In the genomic region with DNA sequence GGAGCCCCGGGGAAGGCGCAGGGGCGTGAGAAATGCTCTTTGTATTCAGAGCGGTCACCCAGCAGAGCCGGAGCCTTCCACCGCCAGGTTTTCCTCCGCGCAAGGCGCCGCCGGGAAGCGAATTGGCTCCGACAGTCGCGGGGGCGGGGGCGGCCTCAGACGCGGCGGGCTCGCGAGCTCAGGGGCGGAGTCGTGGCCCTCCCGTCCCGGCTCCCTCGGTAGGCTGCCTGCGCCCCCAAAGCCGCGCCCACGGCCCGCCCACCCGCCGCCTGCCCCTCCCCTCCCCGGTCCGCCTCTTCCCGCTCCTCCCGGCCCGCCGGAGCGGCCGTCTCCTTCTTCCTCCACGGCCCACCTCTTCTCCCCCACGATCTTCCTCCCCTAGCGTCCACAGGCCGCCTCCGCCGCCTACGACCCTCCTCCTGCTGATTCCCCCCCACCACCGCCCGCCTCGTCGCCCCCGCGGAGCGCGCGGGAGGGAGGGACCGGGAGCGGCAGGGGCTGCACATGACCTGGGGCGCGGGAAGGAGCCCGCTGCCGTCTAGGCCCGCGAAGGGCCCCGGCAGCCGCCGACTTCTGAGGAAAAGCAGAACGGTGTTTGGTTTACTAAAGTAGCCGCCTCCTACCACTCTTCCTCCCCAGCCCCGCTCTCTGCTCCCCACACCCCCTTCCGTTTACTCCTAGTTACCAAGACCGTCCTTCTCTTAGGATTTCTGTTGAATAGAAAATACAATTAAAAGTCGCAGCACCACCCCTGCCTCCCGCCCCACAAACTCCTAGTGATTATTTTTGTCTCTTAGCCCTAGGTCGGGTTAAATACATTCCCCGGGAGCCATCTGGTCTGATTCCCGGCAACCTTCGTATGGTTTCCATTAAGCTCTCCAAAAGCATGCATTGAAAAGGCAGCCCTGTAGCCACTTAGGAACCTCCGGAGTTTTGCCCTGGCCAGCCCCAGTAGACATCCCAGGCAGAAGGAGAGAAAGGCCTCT, we compare ENCODE assay signal across 8 cellular contexts. TPM values are rescaled to one million over a fixed set of nuclear protein-coding genes. Genes with fewer than 3 reads are reported as not detected.
DNase-seq lines count a peak whose midpoint lies in the region; ATAC-seq, FAIRE-seq and TF ChIP-seq lines count a peak whose summit lies in the region.

No MANE protein-coding gene starts in this region.

- H4K20me1 ChIP-seq in keratinocyte (ENCODE audit: control insufficient read depth, extremely low read depth, insufficient read depth, low read length) = no peaks in the 10 kb centered on the region

- H2AFZ ChIP-seq in keratinocyte (ENCODE audit: control insufficient read depth, low read length) = peak overlapping the region; percentile 75

- peaks cover 39% of the 10 kb centered on the region for H3K4me1 ChIP-seq in keratinocyte (ENCODE audit: control insufficient read depth, extremely low read depth, insufficient read depth, low read length)

- peak overlapping the region; percentile 99 for H3K4me2 ChIP-seq in keratinocyte (ENCODE audit: control insufficient read depth, extremely low read depth, insufficient read depth, low read depth, low read length)

- no peaks in the 10 kb centered on the region for H3K9me1 ChIP-seq in keratinocyte (ENCODE audit: control insufficient read depth, extremely low read depth, insufficient read depth, low read length)

- no peaks in the 10 kb centered on the region for H3K9me3 ChIP-seq in keratinocyte (ENCODE audit: control insufficient read depth, low read depth, low read length)

- H3K4me3 ChIP-seq in AG04449 (ENCODE audit: low read depth, low read length) = peak overlapping the region; percentile 60
- peak overlapping the region; percentile 46 to 79 (median 57) for H3K4me3 ChIP-seq in keratinocyte (ENCODE audit: control insufficient read depth in 2 of 3, extremely low read depth in 1 of 3, insufficient read depth in 2 of 3, low read depth in 1 of 3, low read length in 3 of 3)

- H3K9ac ChIP-seq in keratinocyte (ENCODE audit: control insufficient read depth, extremely low read depth, insufficient read depth, low read length) = peak overlapping the region; percentile 88

- dilution Hi-C loops in keratinocyte (cut with MboI; ENCODE audit: extremely low pct_ligation_motif_present, low sequenced_read_pairs) = no loop called here

- peak; percentile 45 for DNase-seq in AG04449 (ENCODE audit: low read depth, low spot score)
- DNase-seq in NCI-H2227 treated with DMSO at 0.1 percent for 48 hours (lab: John Stamatoyannopoulos, UW) = peak; percentile 86
- DNase-seq in activated CD4-positive, CD25-positive, alpha-beta regulatory T cell treated with anti-CD3 and anti-CD28 coated beads, Interleukin-2, amount 50 U/mL, for 72 hours = peak; percentile 58
- peak; percentile 91 for DNase-seq in cerebellar cortex (ENCODE audit: low spot score)
- DNase-seq in keratinocyte (ENCODE audit: low read depth, low spot score) = no peak
- peak; percentile 83 for DNase-seq in stimulated activated CD4-positive, alpha-beta T cell treated with anti-CD3 and anti-CD28 coated beads, Interleukin-12 subunit alpha, Interleukin-12 subunit beta, amount 100 ng/mL, for 4 hours

- no peaks in the 10 kb centered on the region for H3K79me2 ChIP-seq in keratinocyte (ENCODE audit: control insufficient read depth, insufficient read depth, low read length)

- no peak for FAIRE-seq in keratinocyte (lab: Jason Lieb, UNC)

- H3K27ac ChIP-seq in keratinocyte (ENCODE audit: control insufficient read depth, insufficient read depth, low read length) = peak overlapping the region; percentile 100

- no peaks in the 10 kb centered on the region for H3K36me3 ChIP-seq in keratinocyte (ENCODE audit: control insufficient read depth in 2 of 2, extremely low read depth in 1 of 2, insufficient read depth in 2 of 2, low read length in 2 of 2)

- POLR2A ChIA-PET in AG04449 (lab: Yijun Ruan, JAX) = interaction anchor here (0.7 to 1.3 kb wide), 3 partner anchors 10 to 155 kb away, joined by 3 to 5 read pairs (median 3); no protein-coding TSS in a partner anchor

- TF ChIP-seq CTCF in AG04449 (IDR thresholded peaks at IDR 0.05; ENCODE audit: insufficient read depth, low read length, missing control alignments) (peak; percentile 9), keratinocyte (optimal IDR thresholded peaks at IDR 0.05 in 1 of 3, IDR thresholded peaks at IDR 0.05 in 1 of 3, conservative IDR thresholded peaks at IDR 0.05 in 1 of 3; ENCODE audit: extremely low read depth in 1 of 3, insufficient read depth in 2 of 3, low read length in 3 of 3) (no peak)

- no peaks in the 10 kb centered on the region for H3K27me3 ChIP-seq in keratinocyte (ENCODE audit: control insufficient read depth, extremely low read depth, insufficient read depth, low read length)

- CTCF ChIA-PET in AG04449 (lab: Yijun Ruan, JAX) = interaction anchor here (1.0 kb wide), 1 partner anchor 114 kb away, joined by 3 read pairs; a partner anchor contains a TSS

- peak; percentile 92 for ATAC-seq in GM18909 (IDR thresholded peaks at IDR 0.05; ENCODE audit: poor library complexity, unreplicated experiment)
- ATAC-seq in HG03159 (IDR thresholded peaks at IDR 0.05; ENCODE audit: unreplicated experiment) = peak; percentile 92

RNA-seq across cellular contexts. Expression of a gene that starts 53.2 kb away (rescaled TPM):
- polyA plus RNA-seq in keratinocyte = not detected in 3 replicates
- not detected for polyA plus RNA-seq in keratinocyte (2011; ENCODE audit: low read depth)
- polyA plus RNA-seq in keratinocyte (2011; cell fraction: cytosol; rRNA removed) = not detected in 2 replicates
- polyA plus RNA-seq in keratinocyte (2011; cell fraction: nucleus; rRNA removed) = not detected in 2 replicates
- not detected in 2 replicates for polyA plus RNA-seq in keratinocyte (2012; ENCODE audit: low replicate concordance)
- polyA minus RNA-seq in keratinocyte = not detected in 3 replicates
- polyA minus RNA-seq in keratinocyte (2011; cell fraction: cytosol; rRNA and poly(A)+ RNA removed) = not detected
- not detected in 2 replicates for polyA minus RNA-seq in keratinocyte (2011; cell fraction: nucleus; rRNA and poly(A)+ RNA removed)
